ENCODE assay signal across 26 cellular contexts in genomic region chr7:80875537-80876120, GRCh38. TPM values are rescaled to one million over a fixed set of nuclear protein-coding genes. Genes with fewer than 3 reads are reported as not detected.
"Had no signal": no experiment of that assay in that cellular context is flagged by ENCODE, and none has a peak within 500 bp of the region (broad histone marks: within the 10 kb centered on the region; RNA-seq: fewer than 3 reads in every experiment).

No MANE protein-coding gene starts in this region.

- H3K4me3 ChIP-seq: left lung, lower lobe of right lung, mucosa of descending colon, ovary, right atrium auricular region, right lobe of liver, smooth muscle cell, tibial nerve, upper lobe of left lung, vagina had no signal

- H3K27me3 ChIP-seq: left lung, ovary, right atrium auricular region, right lobe of liver, tibial nerve, upper lobe of left lung, vagina had no signal

- H3K27me3 Mint-ChIP-seq: naive thymus-derived CD4-positive, alpha-beta T cell; progenitor cell of endocrine pancreas; stimulated activated memory B cell treated with anti-CD40 and anti-IgM and Interleukin-4, amounts not matched to agents 10 μg/mL and 1 μg/mL and 100 μg/mL, for 72 hours; stimulated activated naive CD8-positive, alpha-beta T cell treated with anti-CD3 and anti-CD28 coated beads, Interleukin-15, amount 100 ng/mL, for 72 hours had no signal

- H3K36me3 Mint-ChIP-seq: naive thymus-derived CD4-positive, alpha-beta T cell; stimulated activated memory B cell treated with anti-CD40 and anti-IgM and Interleukin-4, amounts not matched to agents 10 μg/mL and 1 μg/mL and 100 μg/mL, for 72 hours had no signal

- H3K9me3 Mint-ChIP-seq: nephron progenitor cell had no signal

- H3K9me3 ChIP-seq: left lung, lower lobe of right lung, mucosa of descending colon, ovary, right atrium auricular region, right lobe of liver, tibial nerve, upper lobe of left lung, vagina had no signal

- DNase-seq: hippocampal formation; kidney; left colon; left lung; lower lobe of right lung; mammary epithelial cell; mesenchymal stem cell; mucosa of descending colon; naive thymus-derived CD4-positive, alpha-beta T cell; nephron progenitor cell; ovary; right lobe of liver; stimulated activated CD4-positive, alpha-beta T cell treated with anti-CD3 and anti-CD28 coated beads, Interleukin-1b, Interleukin-23, amount 100 ng/mL, for 48 hours; stimulated activated CD4-positive, alpha-beta T cell treated with anti-CD3 and anti-CD28 coated beads, Interleukin-2, amount 100 ng/mL, for 48 hours; stimulated activated CD4-positive, alpha-beta T cell treated with anti-CD3 and anti-CD28 coated beads, Interleukin-4, amount 100 ng/mL, for 4 hours; stimulated activated CD8-positive, alpha-beta memory T cell treated with anti-CD3 and anti-CD28 coated beads, Interleukin-4, amount 100 ng/mL, for 48 hours; stimulated activated naive CD4-positive, alpha-beta T cell treated with Interleukin-2 at 50 U/mL for 16 hours; stimulated activated naive CD8-positive, alpha-beta T cell treated with anti-CD3 and anti-CD28 coated beads, Interleukin-15, amount 100 ng/mL, for 72 hours; substantia nigra; upper lobe of left lung had no signal

- H3K27ac Mint-ChIP-seq: naive thymus-derived CD4-positive, alpha-beta T cell; nephron progenitor cell; progenitor cell of endocrine pancreas; stimulated activated memory B cell treated with anti-CD40 and anti-IgM and Interleukin-4, amounts not matched to agents 10 μg/mL and 1 μg/mL and 100 μg/mL, for 72 hours; stimulated activated naive CD8-positive, alpha-beta T cell treated with anti-CD3 and anti-CD28 coated beads, Interleukin-15, amount 100 ng/mL, for 72 hours had no signal

- H3K4me1 Mint-ChIP-seq: stimulated activated memory B cell treated with anti-CD40 and anti-IgM and Interleukin-4, amounts not matched to agents 10 μg/mL and 1 μg/mL and 100 μg/mL, for 72 hours; stimulated activated naive CD8-positive, alpha-beta T cell treated with anti-CD3 and anti-CD28 coated beads, Interleukin-15, amount 100 ng/mL, for 72 hours had no signal

- H3K4me3 Mint-ChIP-seq: naive thymus-derived CD4-positive, alpha-beta T cell; nephron progenitor cell; stimulated activated memory B cell treated with anti-CD40 and anti-IgM and Interleukin-4, amounts not matched to agents 10 μg/mL and 1 μg/mL and 100 μg/mL, for 72 hours; stimulated activated naive CD8-positive, alpha-beta T cell treated with anti-CD3 and anti-CD28 coated beads, Interleukin-15, amount 100 ng/mL, for 72 hours had no signal

- H3K4me1 ChIP-seq: left lung, lower lobe of right lung, right atrium auricular region, right lobe of liver, tibial nerve, upper lobe of left lung had no signal

- H3K36me3 ChIP-seq: left lung, lower lobe of right lung, ovary, right atrium auricular region, right lobe of liver, tibial nerve, upper lobe of left lung, vagina had no signal

- ATAC-seq: left colon; left lung; lower lobe of right lung; mucosa of descending colon; naive thymus-derived CD4-positive, alpha-beta T cell; right lobe of liver; stimulated activated memory B cell treated with anti-CD40 and anti-IgM and Interleukin-4, amounts not matched to agents 10 μg/mL and 1 μg/mL and 100 μg/mL, for 72 hours; stimulated activated naive CD8-positive, alpha-beta T cell treated with anti-CD3 and anti-CD28 coated beads, Interleukin-15, amount 100 ng/mL, for 72 hours had no signal

- H3K4me2 ChIP-seq: smooth muscle cell had no signal

- H3K27ac ChIP-seq: left lung, lower lobe of right lung, ovary, right atrium auricular region, right lobe of liver, tibial nerve, upper lobe of left lung, vagina had no signal

RNA-seq across cellular contexts. Expression of gene SEMA3C, which starts 43.2 kb away (rescaled TPM):
- polyA plus RNA-seq: naive thymus-derived CD4-positive, alpha-beta T cell had no signal
